12 cellular contexts compared by ENCODE assay signal in the genomic region with DNA sequence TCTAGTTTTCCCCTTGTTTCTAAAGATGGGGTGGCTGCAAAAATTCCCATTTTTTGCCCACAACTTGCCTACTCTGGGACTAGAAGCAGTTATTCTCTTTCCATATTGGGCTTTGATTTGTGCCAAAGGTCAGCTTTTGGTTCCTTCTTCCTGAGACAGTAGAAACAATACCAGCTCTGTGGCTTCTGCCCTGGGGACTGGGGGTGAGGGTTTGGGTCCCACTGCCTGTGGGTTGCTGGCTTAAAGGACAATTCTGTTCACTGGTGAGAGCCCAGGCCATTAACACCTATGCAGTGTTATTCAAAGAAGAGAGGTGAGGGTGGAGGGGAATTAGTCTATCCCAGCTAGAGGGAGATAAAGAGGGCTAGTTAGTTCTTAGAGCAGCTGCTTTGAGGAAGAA.
DNase-seq lines count a peak whose midpoint lies in the region; ATAC-seq and TF ChIP-seq lines count a peak whose summit lies in the region.
"Had no signal": no experiment of that assay in that cellular context is flagged by ENCODE, and none has a peak within 500 bp of the region (broad histone marks: within the 10 kb centered on the region; RNA-seq: fewer than 3 reads in every experiment).

No MANE protein-coding gene starts in this region.

- peaks cover 34% of the 10 kb centered on the region for H3K27me3 Mint-ChIP-seq in endodermal cell (ENCODE audit: insufficient read depth)
- H3K27me3 Mint-ChIP-seq in stimulated activated naive B cell treated with anti-CD40 and anti-IgM and Interleukin-4, amounts not matched to agents 10 μg/mL and 1 μg/mL and 100 μg/mL, for 72 hours = no peaks in the 10 kb centered on the region
- H3K27me3 Mint-ChIP-seq: CD4-positive, CD25-positive, alpha-beta regulatory T cell; IgD-negative memory B cell had no signal

- POLR2A ChIA-PET in Panc1 (lab: Charles Lee) = no interaction called here

- H3K9ac ChIP-seq in endodermal cell (ENCODE audit: extremely low read depth, low read length, poor library complexity, severe bottlenecking) = no peak overlapping the region

- TSS peak; percentile 24 for BruUV-seq in Panc1 (replicated peaks; lab: Mats Ljungman, UMichigan)

- H3K27ac ChIP-seq in Panc1 (ENCODE audit: low read length) (no peak overlapping the region), endodermal cell (ENCODE audit: low read depth, low read length) (no peak overlapping the region)
- H3K27ac ChIP-seq: A549 had no signal

- H3K27ac Mint-ChIP-seq in endodermal cell = no peak overlapping the region
- no peak overlapping the region for H3K27ac Mint-ChIP-seq in stimulated activated naive B cell treated with anti-CD40 and anti-IgM and Interleukin-4, amounts not matched to agents 10 μg/mL and 1 μg/mL and 100 μg/mL, for 72 hours
- H3K27ac Mint-ChIP-seq: CD4-positive, CD25-positive, alpha-beta regulatory T cell; H9 had no signal

- H3K4me1 Mint-ChIP-seq in endodermal cell = peaks cover 28% of the 10 kb centered on the region
- peaks cover 15 to 19% of the 10 kb centered on the region in 2 donors for H3K4me1 Mint-ChIP-seq in stimulated activated naive B cell treated with anti-CD40 and anti-IgM and Interleukin-4, amounts not matched to agents 10 μg/mL and 1 μg/mL and 100 μg/mL, for 72 hours

- peak; percentile 30 for DNase-seq in CD1c-positive myeloid dendritic cell (ENCODE audit: extremely low spot score)
- DNase-seq in Panc1 (ENCODE audit: low read depth, low spot score) = no peak
- peak; percentile 73 for DNase-seq in endodermal cell
- DNase-seq in stimulated activated naive B cell treated with anti-CD40 and anti-IgM and Interleukin-4, amounts not matched to agents 10 μg/mL and 1 μg/mL and 100 μg/mL, for 72 hours = no peak
- DNase-seq in NCI-H1694 treated with DMSO at 0.1 percent for 48 hours (lab: John Stamatoyannopoulos, UW) = no peak
- DNase-seq in medulla oblongata (ENCODE audit: extremely low spot score) = no peak
- DNase-seq in MG63 = no peak
- DNase-seq: CD4-positive, CD25-positive, alpha-beta regulatory T cell; GOT3; H9 had no signal

- H3K4me3 Mint-ChIP-seq in endodermal cell = no peak overlapping the region
- no peak overlapping the region for H3K4me3 Mint-ChIP-seq in stimulated activated naive B cell treated with anti-CD40 and anti-IgM and Interleukin-4, amounts not matched to agents 10 μg/mL and 1 μg/mL and 100 μg/mL, for 72 hours
- H3K4me3 Mint-ChIP-seq: CD4-positive, CD25-positive, alpha-beta regulatory T cell; H9; IgD-negative memory B cell had no signal

- H3K36me3 ChIP-seq in Panc1 (ENCODE audit: control insufficient read depth, insufficient read depth, low read length) (no peaks in the 10 kb centered on the region), endodermal cell (ENCODE audit: control insufficient read depth, insufficient read depth, low read length) (no peaks in the 10 kb centered on the region), MG63 (no peaks in the 10 kb centered on the region)

- H3K36me3 Mint-ChIP-seq in endodermal cell (ENCODE audit: low read depth) = peaks cover 2% of the 10 kb centered on the region
- H3K36me3 Mint-ChIP-seq in stimulated activated naive B cell treated with anti-CD40 and anti-IgM and Interleukin-4, amounts not matched to agents 10 μg/mL and 1 μg/mL and 100 μg/mL, for 72 hours = peaks cover 3 to 12% of the 10 kb centered on the region in 2 donors

- H3K4me3 ChIP-seq in Panc1 (ENCODE audit: low read depth in 2 of 2, low read length in 2 of 2) (no peak overlapping the region), endodermal cell (ENCODE audit: low read length) (no peak overlapping the region), MG63 (no peak overlapping the region)
- H3K4me3 ChIP-seq: A549 had no signal

- no peak for ATAC-seq in Panc1
- ATAC-seq in stimulated activated naive B cell treated with anti-CD40 and anti-IgM and Interleukin-4, amounts not matched to agents 10 μg/mL and 1 μg/mL and 100 μg/mL, for 72 hours (replicated peaks) = peak; percentile 47 to 68
- ATAC-seq: A549 had no signal

- no peaks in the 10 kb centered on the region for H3K9me3 ChIP-seq in Panc1 (ENCODE audit: control insufficient read depth, insufficient read depth, low read depth, low read length)
- no peaks in the 10 kb centered on the region for H3K9me3 ChIP-seq in endodermal cell (ENCODE audit: control insufficient read depth, low read length)
- no peaks in the 10 kb centered on the region for H3K9me3 ChIP-seq in MG63
- H3K9me3 ChIP-seq: A549 had no signal

- TF ChIP-seq CTCF in Panc1 (IDR thresholded peaks at IDR 0.05) (no peak), endodermal cell (conservative IDR thresholded peaks at IDR 0.05) (peak; percentile 24)

- in situ Hi-C loops in Panc1 (cut with HindIII; ENCODE audit: low pct_unique_long_range_greater_than_20kb, low sequenced_read_pairs) = no loop called here

- H3K9me3 Mint-ChIP-seq in endodermal cell = no peaks in the 10 kb centered on the region
- H3K9me3 Mint-ChIP-seq in stimulated activated naive B cell treated with anti-CD40 and anti-IgM and Interleukin-4, amounts not matched to agents 10 μg/mL and 1 μg/mL and 100 μg/mL, for 72 hours = peaks cover 0 to 1% of the 10 kb centered on the region in 2 donors
- H3K9me3 Mint-ChIP-seq: IgD-negative memory B cell had no signal

- intact Hi-C loops in Panc1 (cut with micrococcal nuclease; ENCODE audit: unreplicated experiment) = no loop called here

- H3K27me3 ChIP-seq in Panc1 (ENCODE audit: control insufficient read depth, insufficient read depth, low read length) = no peaks in the 10 kb centered on the region
- peaks cover 31% of the 10 kb centered on the region for H3K27me3 ChIP-seq in endodermal cell (ENCODE audit: control insufficient read depth, insufficient read depth, low read length, poor library complexity, severe bottlenecking)
- H3K27me3 ChIP-seq in MG63 = no peaks in the 10 kb centered on the region

- CTCF ChIA-PET in Panc1 (lab: Charles Lee) = interaction anchor here (0.6 kb wide), 1 partner anchor 87 kb away, joined by 3 read pairs; no protein-coding TSS in a partner anchor

- peaks cover 11% of the 10 kb centered on the region for H3K4me1 ChIP-seq in Panc1 (ENCODE audit: control insufficient read depth, insufficient read depth, low read length)
- H3K4me1 ChIP-seq in endodermal cell (ENCODE audit: control insufficient read depth, insufficient read depth, low read length) = peaks cover 3% of the 10 kb centered on the region

Comparison
In these comparisons a context has a peak if more than half of its experiments do, and no peak if none do; other contexts are left out.
1. DNase-seq: peak in CD1c-positive myeloid dendritic cell (single experiment) and endodermal cell (single experiment); none in Panc1 (single experiment), stimulated activated naive B cell treated with anti-CD40 and anti-IgM and Interleukin-4, amounts not matched to agents 10 μg/mL and 1 μg/mL and 100 μg/mL, for 72 hours (single experiment), NCI-H1694 treated with DMSO at 0.1 percent for 48 hours (single experiment), medulla oblongata (single experiment) and MG63 (single experiment).